ENCODE assay signal across 16 cellular contexts in the genomic region with DNA sequence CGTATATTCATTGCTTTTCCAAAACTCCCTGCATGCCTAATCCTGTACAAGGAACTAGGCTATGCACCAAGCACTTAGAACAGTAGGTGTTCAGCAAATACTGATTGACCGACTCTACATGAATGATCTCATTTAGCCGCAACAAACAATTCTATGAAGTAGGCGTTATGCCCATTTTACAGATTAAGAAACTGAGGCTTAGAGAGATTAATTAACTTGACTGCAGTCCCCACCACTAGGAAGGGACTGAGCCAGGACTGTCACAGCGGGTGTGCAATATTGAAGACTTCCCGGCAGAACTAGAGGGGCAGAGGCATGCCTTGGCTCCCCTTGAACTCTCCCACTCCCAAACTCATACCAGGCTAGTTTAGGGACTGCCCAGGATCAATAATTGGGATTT.
"Had no signal": no experiment of that assay in that cellular context is flagged by ENCODE, and none has a peak within 500 bp of the region (broad histone marks: within the 10 kb centered on the region; RNA-seq: fewer than 3 reads in every experiment).

No MANE protein-coding gene starts in this region.

- H3K27me3 ChIP-seq: foreskin keratinocyte, left lung, ovary had no signal

- H3K27ac ChIP-seq: foreskin keratinocyte, ovary had no signal

- H3K9me3 Mint-ChIP-seq: endodermal cell; memory B cell; mesothelial cell of epicardium; stimulated activated memory B cell treated with anti-CD40 and anti-IgM and Interleukin-4, amounts not matched to agents 10 μg/mL and 1 μg/mL and 100 μg/mL, for 72 hours had no signal

- H3K9me3 ChIP-seq: left lung, lower lobe of right lung, ovary had no signal

- H3K4me3 ChIP-seq: coronary artery, lower lobe of right lung, ovary had no signal

- ATAC-seq: foreskin keratinocyte; stimulated activated memory B cell treated with anti-CD40 and anti-IgM and Interleukin-4, amounts not matched to agents 10 μg/mL and 1 μg/mL and 100 μg/mL, for 72 hours had no signal

- DNase-seq: central memory CD4-positive, alpha-beta T cell; effector CD4-positive, alpha-beta T cell; endodermal cell; foreskin keratinocyte; hippocampal formation; kidney glomerular epithelial cell; left lung; lower lobe of right lung; ovary; right cardiac atrium; stimulated activated CD4-positive, alpha-beta T cell treated with anti-CD3 and anti-CD28 coated beads, Interleukin-4, amount 100 ng/mL, for 24 hours; trophoblast cell had no signal

- H3K27ac Mint-ChIP-seq: endodermal cell; memory B cell; mesothelial cell of epicardium; stimulated activated memory B cell treated with anti-CD40 and anti-IgM and Interleukin-4, amounts not matched to agents 10 μg/mL and 1 μg/mL and 100 μg/mL, for 72 hours had no signal

- H3K36me3 Mint-ChIP-seq: memory B cell; mesothelial cell of epicardium; stimulated activated memory B cell treated with anti-CD40 and anti-IgM and Interleukin-4, amounts not matched to agents 10 μg/mL and 1 μg/mL and 100 μg/mL, for 72 hours had no signal

- H3K36me3 ChIP-seq: left lung, lower lobe of right lung, ovary had no signal

- H3K27me3 Mint-ChIP-seq: stimulated activated memory B cell treated with anti-CD40 and anti-IgM and Interleukin-4, amounts not matched to agents 10 μg/mL and 1 μg/mL and 100 μg/mL, for 72 hours had no signal

- H3K4me3 Mint-ChIP-seq: endodermal cell; memory B cell; mesothelial cell of epicardium; stimulated activated memory B cell treated with anti-CD40 and anti-IgM and Interleukin-4, amounts not matched to agents 10 μg/mL and 1 μg/mL and 100 μg/mL, for 72 hours had no signal
